In the genomic region with DNA sequence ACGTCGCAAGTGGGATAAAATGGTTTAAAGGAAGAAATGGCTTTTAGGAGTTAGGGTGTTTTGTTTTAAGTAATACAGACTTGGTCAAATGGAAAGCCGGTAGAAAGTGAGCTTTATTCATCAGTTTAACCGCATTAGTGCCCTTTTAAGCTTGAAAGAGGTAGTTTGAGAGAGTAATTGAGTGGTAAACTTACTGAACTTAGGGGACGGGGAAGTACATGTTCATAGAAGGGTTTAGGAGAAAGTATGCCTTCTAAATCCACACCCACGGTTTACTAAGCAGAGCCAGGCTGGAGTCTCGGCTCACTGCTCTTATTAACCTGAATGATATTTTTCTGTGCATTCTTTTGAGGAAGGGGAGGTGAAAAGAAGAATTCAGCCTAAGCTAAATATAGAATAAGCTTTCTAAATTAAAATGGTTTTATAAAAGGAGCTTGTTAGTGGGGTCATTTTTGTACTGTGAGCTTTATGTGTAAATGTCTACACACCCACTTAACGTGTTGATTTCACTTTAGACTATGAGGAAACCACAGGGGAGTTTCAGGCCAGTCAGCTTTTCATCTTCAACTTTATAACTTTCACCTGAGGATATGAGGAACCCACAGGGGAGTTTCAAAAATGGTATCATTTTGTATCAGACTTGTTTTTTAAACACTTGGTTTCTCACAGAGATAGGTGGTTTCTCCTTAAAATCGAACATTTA, we compare ENCODE assay signal across 8 cellular contexts. TPM values are rescaled to one million over a fixed set of nuclear protein-coding genes. Genes with fewer than 3 reads are reported as not detected.
A peak's percentile ranks its signal among the peaks of the same experiment; 100 is the strongest.
DNase-seq lines count a peak whose midpoint lies in the region; ATAC-seq and TF ChIP-seq lines count a peak whose summit lies in the region.
"Not testable (repeated sequence)": the region's sequence is repeated elsewhere in the genome, so short reads cannot be mapped to it uniquely, and the experiment has no call there.

No MANE protein-coding gene starts in this region.

- not testable (repeated sequence) for H3K9ac ChIP-seq in SK-N-SH
- peak overlapping the region in 2 of 5 donors; percentile 46 to 56 for H3K9ac ChIP-seq in subcutaneous abdominal adipose tissue (ENCODE audit: low read length in 5 of 5)

- TF ChIP-seq EP300 in SK-N-SH (IDR thresholded peaks at IDR 0.05; ENCODE audit: borderline replicate concordance in 1 of 2, low read depth in 1 of 2, low read length in 1 of 2), result not testable (repeated sequence)

- not testable (repeated sequence) for H3K4me1 ChIP-seq in CD4-positive, alpha-beta memory T cell (ENCODE audit: insufficient read depth, low read length); SK-N-SH (ENCODE audit: control insufficient read depth in 1 of 2, insufficient read depth in 2 of 2, low read depth in 1 of 2, low read length in 1 of 2); subcutaneous abdominal adipose tissue (ENCODE audit: control insufficient read depth in 5 of 5, insufficient read depth in 5 of 5, low read length in 5 of 5)

- not testable (repeated sequence) for H3K36me3 Mint-ChIP-seq in CD4-positive, alpha-beta memory T cell; activated naive CD4-positive, alpha-beta T cell treated with anti-CD3 and anti-CD28 coated beads, Interleukin-2, amount 50 U/mL, for 24 hours; endothelial cell (ENCODE audit: low read depth, unreplicated experiment); natural killer cell

- CTCF ChIA-PET in CD4-positive, alpha-beta memory T cell (lab: Charles Lee; ENCODE audit: partially characterized antibody); SK-N-SH (lab: Yijun Ruan, JAX): not testable (repeated sequence)

- peak overlapping the region; percentile 72 to 91 (median 90) for H3K4me3 Mint-ChIP-seq in CD4-positive, alpha-beta memory T cell
- H3K4me3 Mint-ChIP-seq in activated naive CD4-positive, alpha-beta T cell treated with anti-CD3 and anti-CD28 coated beads, Interleukin-2, amount 50 U/mL, for 24 hours, result peak overlapping the region; percentile 82
- H3K4me3 Mint-ChIP-seq in endothelial cell (ENCODE audit: unreplicated experiment), result peak overlapping the region; percentile 87
- H3K4me3 Mint-ChIP-seq in natural killer cell, result peak overlapping the region; percentile 88

- not testable (repeated sequence) for TF ChIP-seq CTCF in SK-N-SH (IDR thresholded peaks at IDR 0.05); endothelial cell (IDR thresholded peaks at IDR 0.05; ENCODE audit: unreplicated experiment); natural killer cell (IDR thresholded peaks at IDR 0.05)

- not testable (repeated sequence) for H3K27me3 ChIP-seq in CD4-positive, alpha-beta memory T cell (ENCODE audit: insufficient read depth, low read length); SK-N-SH (ENCODE audit: insufficient read depth); subcutaneous abdominal adipose tissue (ENCODE audit: control insufficient read depth in 5 of 5, insufficient read depth in 4 of 5, low read length in 5 of 5)

- not testable (repeated sequence) for H4K20me1 ChIP-seq in SK-N-SH (ENCODE audit: insufficient read depth)

- not testable (repeated sequence) for H3K9me2 ChIP-seq in SK-N-SH

- H3K4me2 ChIP-seq in SK-N-SH, result peak overlapping the region; percentile 66; the same call in 1 of the 2 replicates

- H3F3A ChIP-seq in SK-N-SH (replicated peaks; ENCODE audit: insufficient read depth), result not testable (repeated sequence)

- H3K27ac ChIP-seq in CD4-positive, alpha-beta memory T cell (ENCODE audit: low read depth, low read length); SK-N-SH (ENCODE audit: low read depth in 2 of 2, low read length in 1 of 2): not testable (repeated sequence)
- peak overlapping the region; percentile 50 for H3K27ac ChIP-seq in subcutaneous abdominal adipose tissue (ENCODE audit: low read depth, low read length)

- TF ChIP-seq RAD21 in SK-N-SH (IDR thresholded peaks at IDR 0.05; ENCODE audit: low read length), result not testable (repeated sequence)

- not testable (repeated sequence) for H3K9me3 ChIP-seq in CD4-positive, alpha-beta memory T cell (ENCODE audit: control insufficient read depth in 1 of 2, low read length in 2 of 2); SK-N-SH; subcutaneous abdominal adipose tissue (ENCODE audit: control insufficient read depth in 5 of 5, low read length in 5 of 5)

- 50% methylated on average over 8 of the region's 9 CpGs for WGBS in SK-N-SH (ENCODE audit: low lambda C conversion rate)

- peak; percentile 64 for ATAC-seq in GM21723 (IDR thresholded peaks at IDR 0.05; ENCODE audit: unreplicated experiment)
- peak; percentile 37 for ATAC-seq in HG03175 (IDR thresholded peaks at IDR 0.05; ENCODE audit: unreplicated experiment)
- peak; percentile 27 to 59 (median 49) for ATAC-seq in natural killer cell

- H3K79me2 ChIP-seq in SK-N-SH (ENCODE audit: insufficient read depth), result not testable (repeated sequence)

- H3K4me1 Mint-ChIP-seq in CD4-positive, alpha-beta memory T cell, result peaks cover 3 to 15% (median 10%) of the 10 kb centered on the region in 4 donors
- peaks cover 14% of the 10 kb centered on the region for H3K4me1 Mint-ChIP-seq in activated naive CD4-positive, alpha-beta T cell treated with anti-CD3 and anti-CD28 coated beads, Interleukin-2, amount 50 U/mL, for 24 hours
- H3K4me1 Mint-ChIP-seq in endothelial cell (ENCODE audit: unreplicated experiment); natural killer cell: not testable (repeated sequence)

- H3K36me3 ChIP-seq in CD4-positive, alpha-beta memory T cell (ENCODE audit: insufficient read depth, low read length); SK-N-SH (replicated peaks in 1 of 2; ENCODE audit: control insufficient read depth in 1 of 2, insufficient read depth in 2 of 2, low read length in 1 of 2); subcutaneous abdominal adipose tissue (ENCODE audit: control insufficient read depth in 5 of 5, insufficient read depth in 5 of 5, low read length in 5 of 5): not testable (repeated sequence)

- not testable (repeated sequence) for H3K4me3 ChIP-seq in CD4-positive, alpha-beta memory T cell (ENCODE audit: low read length in 2 of 2)
- H3K4me3 ChIP-seq in SK-N-SH (ENCODE audit: low read depth in 2 of 2, low read length in 1 of 2), result peak overlapping the region; percentile 26 to 46
- peak overlapping the region in 3 of 5 donors; percentile 43 to 54 (median 50) for H3K4me3 ChIP-seq in subcutaneous abdominal adipose tissue (ENCODE audit: low read depth in 1 of 5, low read length in 5 of 5)

- H3K27me3 Mint-ChIP-seq in CD4-positive, alpha-beta memory T cell; activated naive CD4-positive, alpha-beta T cell treated with anti-CD3 and anti-CD28 coated beads, Interleukin-2, amount 50 U/mL, for 24 hours; endothelial cell (ENCODE audit: unreplicated experiment); natural killer cell (ENCODE audit: low read depth in 2 of 2): not testable (repeated sequence)

- intact Hi-C loops in CD4-positive, alpha-beta memory T cell (cut with micrococcal nuclease); natural killer cell (cut with micrococcal nuclease): not testable (repeated sequence)

- H3K27ac Mint-ChIP-seq in CD4-positive, alpha-beta memory T cell, result peak overlapping the region; percentile 36 to 94 (median 78)
- H3K27ac Mint-ChIP-seq in activated naive CD4-positive, alpha-beta T cell treated with anti-CD3 and anti-CD28 coated beads, Interleukin-2, amount 50 U/mL, for 24 hours, result peak overlapping the region; percentile 94
- H3K27ac Mint-ChIP-seq in endothelial cell (ENCODE audit: unreplicated experiment), result peak overlapping the region; percentile 88
- peak overlapping the region; percentile 85 to 89 for H3K27ac Mint-ChIP-seq in natural killer cell

- H2AFZ ChIP-seq in SK-N-SH (ENCODE audit: low read depth), result not testable (repeated sequence)

- POLR2A ChIA-PET in CD4-positive, alpha-beta memory T cell (lab: Charles Lee; ENCODE audit: partially characterized antibody); SK-N-SH (lab: Yijun Ruan, JAX): not testable (repeated sequence)

- not testable (repeated sequence) for H3K9me3 Mint-ChIP-seq in CD4-positive, alpha-beta memory T cell; activated naive CD4-positive, alpha-beta T cell treated with anti-CD3 and anti-CD28 coated beads, Interleukin-2, amount 50 U/mL, for 24 hours; endothelial cell (ENCODE audit: unreplicated experiment); natural killer cell

- peak; percentile 45 to 61 (median 46) for DNase-seq in CD4-positive, alpha-beta memory T cell
- DNase-seq in SK-N-SH; endothelial cell (ENCODE audit: low spot score); natural killer cell: not testable (repeated sequence)

RNA-seq across cellular contexts. Expression of a gene that starts 26.5 kb away (rescaled TPM):
- total RNA-seq in CD4-positive, alpha-beta memory T cell, result 1 to 10 TPM; 2.9 to 3.1 TPM
- polyA plus RNA-seq in CD4-positive, alpha-beta memory T cell, result not detected
- 0.10 TPM in 1 of 2 replicates, not detected in the other for polyA plus RNA-seq in SK-N-SH (2012; rRNA removed)
- polyA plus RNA-seq in SK-N-SH (2012; cell fraction: cytosol; rRNA removed), result 0.14 TPM in 2 replicates
- 0.52 and 0.93 TPM in 2 replicates for polyA plus RNA-seq in SK-N-SH (2012; cell fraction: nucleus; rRNA removed)
- total RNA-seq in endothelial cell (ENCODE audit: unreplicated experiment) (1.3 TPM), natural killer cell (10 to 100 TPM; 10.2 to 24.6 (median 11.7) TPM)
